Comparison of ENCODE assay signal across 1 cellular context in the genomic region with DNA sequence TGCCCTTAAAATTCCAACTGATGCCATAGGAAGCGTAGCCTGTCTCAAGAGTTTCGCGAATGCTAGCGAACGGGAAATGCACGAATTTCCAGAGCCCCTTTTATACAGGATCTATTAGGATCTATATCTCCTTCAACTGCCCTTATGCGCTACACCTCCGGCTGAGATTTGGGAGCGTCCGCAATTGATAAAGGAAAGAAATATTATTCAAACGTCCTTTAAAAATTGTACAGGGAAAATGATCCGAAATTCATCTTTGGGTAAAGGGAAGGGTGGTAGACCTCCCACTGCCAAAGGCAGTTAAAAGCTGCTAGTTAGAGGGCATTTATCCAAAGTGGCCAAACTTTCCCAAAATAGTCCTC.
TF ChIP-seq lines count a peak whose summit lies in the region.

No MANE protein-coding gene starts in this region.

TF ChIP-seq in HepG2, 621 proteins besides CTCF, POLR2A, EP300 and RAD21 (continued from another document):
- TF ChIP-seq, protein P1, sequence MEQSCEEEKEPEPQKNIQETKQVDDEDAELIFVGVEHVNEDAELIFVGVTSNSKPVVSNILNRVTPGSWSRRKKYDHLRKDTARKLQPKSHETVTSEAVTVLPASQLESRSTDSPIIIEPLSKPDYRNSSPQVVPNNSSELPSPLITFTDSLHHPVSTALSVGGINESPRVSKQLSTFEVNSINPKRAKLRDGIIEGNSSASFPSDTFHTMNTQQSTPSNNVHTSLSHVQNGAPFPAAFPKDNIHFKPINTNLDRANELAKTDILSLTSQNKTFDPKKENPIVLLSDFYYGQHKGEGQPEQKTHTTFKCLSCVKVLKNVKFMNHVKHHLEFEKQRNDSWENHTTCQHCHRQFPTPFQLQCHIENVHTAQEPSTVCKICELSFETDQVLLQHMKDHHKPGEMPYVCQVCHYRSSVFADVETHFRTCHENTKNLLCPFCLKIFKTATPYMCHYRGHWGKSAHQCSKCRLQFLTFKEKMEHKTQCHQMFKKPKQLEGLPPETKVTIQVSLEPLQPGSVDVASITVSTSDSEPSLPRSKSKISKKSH (CRISPR knock-in tag; IDR thresholded peaks at IDR 0.05; ENCODE audit: borderline replicate concordance): no peak
- TF ChIP-seq ZNF142 (CRISPR knock-in tag; IDR thresholded peaks at IDR 0.05) (no peak), NCOA5 (CRISPR knock-in tag; IDR thresholded peaks at IDR 0.05) (no peak), SMAD1 (CRISPR knock-in tag; IDR thresholded peaks at IDR 0.05; ENCODE audit: borderline replicate concordance, low read depth) (no peak), NFRKB (IDR thresholded peaks at IDR 0.05) (no peak), E2F1 (CRISPR knock-in tag; IDR thresholded peaks at IDR 0.05) (no peak)
- TF ChIP-seq, protein P2, sequence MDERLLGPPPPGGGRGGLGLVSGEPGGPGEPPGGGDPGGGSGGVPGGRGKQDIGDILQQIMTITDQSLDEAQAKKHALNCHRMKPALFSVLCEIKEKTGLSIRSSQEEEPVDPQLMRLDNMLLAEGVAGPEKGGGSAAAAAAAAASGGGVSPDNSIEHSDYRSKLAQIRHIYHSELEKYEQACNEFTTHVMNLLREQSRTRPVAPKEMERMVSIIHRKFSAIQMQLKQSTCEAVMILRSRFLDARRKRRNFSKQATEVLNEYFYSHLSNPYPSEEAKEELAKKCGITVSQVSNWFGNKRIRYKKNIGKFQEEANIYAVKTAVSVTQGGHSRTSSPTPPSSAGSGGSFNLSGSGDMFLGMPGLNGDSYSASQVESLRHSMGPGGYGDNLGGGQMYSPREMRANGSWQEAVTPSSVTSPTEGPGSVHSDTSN (CRISPR knock-in tag; IDR thresholded peaks at IDR 0.05): no peak
- TF ChIP-seq, protein P3, sequence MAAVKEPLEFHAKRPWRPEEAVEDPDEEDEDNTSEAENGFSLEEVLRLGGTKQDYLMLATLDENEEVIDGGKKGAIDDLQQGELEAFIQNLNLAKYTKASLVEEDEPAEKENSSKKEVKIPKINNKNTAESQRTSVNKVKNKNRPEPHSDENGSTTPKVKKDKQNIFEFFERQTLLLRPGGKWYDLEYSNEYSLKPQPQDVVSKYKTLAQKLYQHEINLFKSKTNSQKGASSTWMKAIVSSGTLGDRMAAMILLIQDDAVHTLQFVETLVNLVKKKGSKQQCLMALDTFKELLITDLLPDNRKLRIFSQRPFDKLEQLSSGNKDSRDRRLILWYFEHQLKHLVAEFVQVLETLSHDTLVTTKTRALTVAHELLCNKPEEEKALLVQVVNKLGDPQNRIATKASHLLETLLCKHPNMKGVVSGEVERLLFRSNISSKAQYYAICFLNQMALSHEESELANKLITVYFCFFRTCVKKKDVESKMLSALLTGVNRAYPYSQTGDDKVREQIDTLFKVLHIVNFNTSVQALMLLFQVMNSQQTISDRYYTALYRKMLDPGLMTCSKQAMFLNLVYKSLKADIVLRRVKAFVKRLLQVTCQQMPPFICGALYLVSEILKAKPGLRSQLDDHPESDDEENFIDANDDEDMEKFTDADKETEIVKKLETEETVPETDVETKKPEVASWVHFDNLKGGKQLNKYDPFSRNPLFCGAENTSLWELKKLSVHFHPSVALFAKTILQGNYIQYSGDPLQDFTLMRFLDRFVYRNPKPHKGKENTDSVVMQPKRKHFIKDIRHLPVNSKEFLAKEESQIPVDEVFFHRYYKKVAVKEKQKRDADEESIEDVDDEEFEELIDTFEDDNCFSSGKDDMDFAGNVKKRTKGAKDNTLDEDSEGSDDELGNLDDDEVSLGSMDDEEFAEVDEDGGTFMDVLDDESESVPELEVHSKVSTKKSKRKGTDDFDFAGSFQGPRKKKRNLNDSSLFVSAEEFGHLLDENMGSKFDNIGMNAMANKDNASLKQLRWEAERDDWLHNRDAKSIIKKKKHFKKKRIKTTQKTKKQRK (IDR thresholded peaks at IDR 0.05; ENCODE audit: low read length): no peak
